17 cellular contexts compared by ENCODE assay signal in genomic region chr16:89371386-89371785, GRCh38.
DNase-seq lines count a peak whose midpoint lies in the region; ATAC-seq and TF ChIP-seq lines count a peak whose summit lies in the region.
"Had no signal": no experiment of that assay in that cellular context is flagged by ENCODE, and none has a peak within 500 bp of the region (broad histone marks: within the 10 kb centered on the region; RNA-seq: fewer than 3 reads in every experiment).

No MANE protein-coding gene starts in this region.

- no peaks in the 10 kb centered on the region for H3K27me3 Mint-ChIP-seq in T-helper 17 cell
- no peaks in the 10 kb centered on the region for H3K27me3 Mint-ChIP-seq in chondrocyte (ENCODE audit: low read depth)
- H3K27me3 Mint-ChIP-seq: CD8-positive, alpha-beta memory T cell had no signal

- peaks cover 99% of the 10 kb centered on the region for H3K79me2 ChIP-seq in osteoblast (ENCODE audit: insufficient read depth, low read length)
- peaks cover 99% of the 10 kb centered on the region for H3K79me2 ChIP-seq in MM.1S (ENCODE audit: low read length)

- 96% methylated on average over 12 of the region's 12 CpGs for WGBS in prostate gland

- H3K4me1 ChIP-seq in BLaER1 treated with 17β-estradiol and CSF1 and Interleukin-3, amounts not matched to agents 10 nM and 100 nM = peaks cover 86 to 96% (median 94%) of the 10 kb centered on the region in 10 experiments
- H3K4me1 ChIP-seq in osteoblast (ENCODE audit: insufficient read depth, low read length) (peaks cover 16% of the 10 kb centered on the region), prostate gland (replicated peaks) (no peaks in the 10 kb centered on the region), MM.1S (ENCODE audit: low read length) (no peaks in the 10 kb centered on the region)

- peaks cover 3% of the 10 kb centered on the region for H3K9me3 Mint-ChIP-seq in chondrocyte (ENCODE audit: low read depth)
- H3K9me3 Mint-ChIP-seq: CD8-positive, alpha-beta memory T cell had no signal

- H3K9me2 ChIP-seq in MM.1S (replicated peaks; ENCODE audit: insufficient read depth, low read length) = no peaks in the 10 kb centered on the region

- H3K4me2 ChIP-seq in BLaER1 treated with 17β-estradiol and CSF1 and Interleukin-3, amounts not matched to agents 10 nM and 100 nM = peak overlapping the region in 10 of 11 experiments; percentile 37 to 91 (median 74); a peak in 11 of 22 replicates
- no peak overlapping the region for H3K4me2 ChIP-seq in osteoblast (ENCODE audit: insufficient read depth, low read length)
- H3K4me2 ChIP-seq in MM.1S (ENCODE audit: low read depth, low read length) = no peak overlapping the region

- intact Hi-C loops in prostate gland (cut with DNase I) = no loop called here

- no peaks in the 10 kb centered on the region for H3F3A ChIP-seq in MM.1S (ENCODE audit: insufficient read depth, low read length)

- H3K9me3 ChIP-seq in BLaER1 treated with 17β-estradiol and CSF1 and Interleukin-3, amounts not matched to agents 10 nM and 100 nM (replicated peaks in 1 of 11) = peaks cover 5 to 9% (median 6%) of the 10 kb centered on the region in 11 experiments
- H3K9me3 ChIP-seq in T-helper 17 cell (ENCODE audit: control insufficient read depth, low read length, poor library complexity, severe bottlenecking) (no peaks in the 10 kb centered on the region), osteoblast (ENCODE audit: low read depth, low read length) (no peaks in the 10 kb centered on the region), prostate gland (no peaks in the 10 kb centered on the region), MM.1S (replicated peaks; ENCODE audit: insufficient read depth, low read length) (no peaks in the 10 kb centered on the region)

- no peak overlapping the region for H3K9ac ChIP-seq in BLaER1 treated with 17β-estradiol and CSF1 and Interleukin-3, amounts not matched to agents 10 nM and 100 nM
- H3K9ac ChIP-seq in MM.1S (ENCODE audit: low read length) = no peak overlapping the region

- H3K27ac ChIP-seq in BLaER1 treated with 17β-estradiol and CSF1 and Interleukin-3, amounts not matched to agents 10 nM and 100 nM = no peak overlapping the region
- H3K27ac ChIP-seq in osteoblast (ENCODE audit: low read depth, low read length) (peak overlapping the region; percentile 74), prostate gland (no peak overlapping the region), MM.1S (ENCODE audit: low read length) (no peak overlapping the region)

- H3K4me3 ChIP-seq in BLaER1 treated with 17β-estradiol and CSF1 and Interleukin-3, amounts not matched to agents 10 nM and 100 nM = no peak overlapping the region
- H3K4me3 ChIP-seq in osteoblast (ENCODE audit: insufficient read depth, low read length) (no peak overlapping the region), prostate gland (no peak overlapping the region), MM.1S (ENCODE audit: low read length) (no peak overlapping the region)
- H3K4me3 ChIP-seq: K562 had no signal

- TF ChIP-seq POLR2A in erythroblast (IDR thresholded peaks at IDR 0.05; ENCODE audit: low read length) = no peak
- TF ChIP-seq POLR2A in prostate gland (IDR thresholded peaks at IDR 0.05) = no peak

- peaks cover 22 to 63% (median 57%) of the 10 kb centered on the region in 11 experiments for H3K36me3 ChIP-seq in BLaER1 treated with 17β-estradiol and CSF1 and Interleukin-3, amounts not matched to agents 10 nM and 100 nM
- H3K36me3 ChIP-seq in osteoblast (ENCODE audit: insufficient read depth, low read length) = peaks cover 7% of the 10 kb centered on the region
- H3K36me3 ChIP-seq in prostate gland = no peaks in the 10 kb centered on the region
- H3K36me3 ChIP-seq in MM.1S (replicated peaks; ENCODE audit: insufficient read depth, low read length) = no peaks in the 10 kb centered on the region

- no peak overlapping the region for H3K4me3 Mint-ChIP-seq in T-helper 17 cell
- no peak overlapping the region for H3K4me3 Mint-ChIP-seq in chondrocyte (ENCODE audit: unreplicated experiment)

- no peaks in the 10 kb centered on the region for H3K27me3 ChIP-seq in BLaER1 treated with 17β-estradiol and CSF1 and Interleukin-3, amounts not matched to agents 10 nM and 100 nM
- H3K27me3 ChIP-seq in osteoblast (ENCODE audit: insufficient read depth, low read length) = no peaks in the 10 kb centered on the region
- H3K27me3 ChIP-seq in prostate gland (replicated peaks; ENCODE audit: insufficient read depth) = no peaks in the 10 kb centered on the region
- no peaks in the 10 kb centered on the region for H3K27me3 ChIP-seq in MM.1S (replicated peaks; ENCODE audit: insufficient read depth, low read length)

- no peaks in the 10 kb centered on the region for H3K36me3 Mint-ChIP-seq in T-helper 17 cell (ENCODE audit: low read depth)
- H3K36me3 Mint-ChIP-seq in chondrocyte (ENCODE audit: low read depth) = peaks cover 2% of the 10 kb centered on the region

- ATAC-seq in T-helper 17 cell = no peak
- ATAC-seq: K562 had no signal

- DNase-seq in T-helper 17 cell (no peak), chondrocyte (ENCODE audit: low spot score) (peak; percentile 70), osteoblast (ENCODE audit: insufficient read length, low spot score, missing footprints) (no peak), erythroblast (lab: John Stamatoyannopoulos, UW) (no peak), SIG-M5 treated with dmso at 0.1 percent for 504 hours (lab: John Stamatoyannopoulos, UW; ENCODE audit: unreplicated experiment) (no peak), prostate gland (ENCODE audit: low spot score) (no peak), MM.1S (no peak)
- DNase-seq: AML-193; CD8-positive, alpha-beta memory T cell; DND-41; NCI-H1694; NCI-H2107; NCI-H226; NCI-H526 treated with DMSO at 0.1 percent for 48 hours; OCI-M1 had no signal

- no peak for TF ChIP-seq CTCF in chondrocyte (IDR thresholded peaks at IDR 0.05)
- no peak for TF ChIP-seq CTCF in osteoblast (IDR thresholded peaks at IDR 0.05; ENCODE audit: extremely low read depth, low read depth, low read length)
- TF ChIP-seq CTCF in prostate gland (IDR thresholded peaks at IDR 0.05) = no peak
- TF ChIP-seq CTCF in MM.1S (IDR thresholded peaks at IDR 0.05; ENCODE audit: low read length) = no peak

- peak overlapping the region; percentile 14 for H3K27ac Mint-ChIP-seq in T-helper 17 cell
- peak overlapping the region; percentile 82 for H3K27ac Mint-ChIP-seq in chondrocyte (ENCODE audit: unreplicated experiment)

- H2AFZ ChIP-seq in osteoblast (ENCODE audit: low read length) (no peak overlapping the region), MM.1S (ENCODE audit: low read length) (no peak overlapping the region)

- peaks cover 100% of the 10 kb centered on the region in 11 experiments for H4K20me1 ChIP-seq in BLaER1 treated with 17β-estradiol and CSF1 and Interleukin-3, amounts not matched to agents 10 nM and 100 nM
- H4K20me1 ChIP-seq in osteoblast (ENCODE audit: insufficient read depth, low read length) (peaks cover 84% of the 10 kb centered on the region), MM.1S (ENCODE audit: insufficient read depth, low read length) (peaks cover 13% of the 10 kb centered on the region)

- peaks cover 59% of the 10 kb centered on the region for H3K4me1 Mint-ChIP-seq in T-helper 17 cell
- peaks cover 82% of the 10 kb centered on the region for H3K4me1 Mint-ChIP-seq in chondrocyte (ENCODE audit: low read depth)

Comparison
In these comparisons a context has a peak if more than half of its experiments do, and no peak if none do; other contexts are left out.
1. H3K4me2 ChIP-seq: peak in BLaER1 treated with 17β-estradiol and CSF1 and Interleukin-3, amounts not matched to agents 10 nM and 100 nM (10 of 11); none in osteoblast (single experiment) and MM.1S (single experiment).